In the genomic region with DNA sequence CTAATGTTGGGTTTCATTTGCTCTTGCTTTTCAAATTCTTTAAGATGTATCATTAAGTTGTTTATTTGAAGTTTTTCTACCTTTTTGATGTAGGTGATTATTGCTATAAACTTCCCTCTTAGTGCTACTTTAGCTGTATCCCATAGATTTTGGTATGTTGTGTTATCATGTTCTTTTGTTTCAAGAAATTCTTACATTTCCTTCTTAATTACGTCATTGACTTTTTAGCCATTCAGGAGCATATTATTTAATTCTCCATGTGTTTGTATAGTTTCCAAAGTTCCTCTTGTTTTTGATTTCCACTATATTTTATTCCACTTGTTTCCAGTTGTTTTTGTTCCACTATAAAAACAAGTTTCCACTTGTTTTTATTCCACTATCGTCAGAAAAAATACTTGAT, we compare ENCODE assay signal across 28 cellular contexts. TPM values are rescaled to one million over a fixed set of nuclear protein-coding genes. Genes with fewer than 3 reads are reported as not detected.
DNase-seq lines count a peak whose midpoint lies in the region; ATAC-seq, FAIRE-seq and TF ChIP-seq lines count a peak whose summit lies in the region.
"Had no signal": no experiment of that assay in that cellular context is flagged by ENCODE, and none has a peak within 500 bp of the region (broad histone marks: within the 10 kb centered on the region; RNA-seq: fewer than 3 reads in every experiment).

No MANE protein-coding gene starts in this region.

- H3K9me3 Mint-ChIP-seq in CD14-positive monocyte, result peaks cover 27 to 50% (median 39%) of the 10 kb centered on the region in 7 donors

- intact Hi-C loops in sciatic nerve (cut with DNase I) (no loop called here), CD14-positive monocyte (cut with micrococcal nuclease) (no loop called here)

- no peaks in the 10 kb centered on the region for H3K36me3 ChIP-seq in HEK293 (ENCODE audit: control insufficient read depth in 2 of 2, insufficient read depth in 1 of 2, low read length in 2 of 2)
- H3K36me3 ChIP-seq: BE2C, BLaER1 had no signal

- peak; percentile 26 for FAIRE-seq in GM18507 (lab: Jason Lieb, UNC)
- FAIRE-seq in colon (lab: Jason Lieb, UNC), result peak; percentile 14
- FAIRE-seq: D721Med, GM12878, GM12892, GM19239 had no signal

- TF ChIP-seq CTCF in HEK293 (tag by site-specific recombination; IDR thresholded peaks at IDR 0.05) (no peak), CD14-positive monocyte (IDR thresholded peaks at IDR 0.05) (no peak)

- H3K4me3 ChIP-seq in HEK293 (ENCODE audit: low read depth, low read length), result no peak overlapping the region
- H3K4me3 ChIP-seq: BLaER1, GM12878 had no signal

- peaks cover 0 to 6% (median 2%) of the 10 kb centered on the region in 3 donors for H3K27me3 Mint-ChIP-seq in CD14-positive monocyte (ENCODE audit: low read depth in 3 of 3)

- DNase-seq in GM18507 (ENCODE audit: extremely low spot score, insufficient read length, low read depth) (no peak), sciatic nerve (ENCODE audit: low spot score) (no peak), cerebellar nuclear complex (lab: John Stamatoyannopoulos, UW) (no peak), CD14-positive monocyte (ENCODE audit: low spot score) (no peak)
- DNase-seq: 8988T; ACHN; BE2C; C1 segment of cervical spinal cord; Caco-2; Calu3; CD4-positive, alpha-beta T cell; CD8-positive, alpha-beta T cell; DMS153; DMS53; DMS79; DND-41; EL; GDM1 had no signal

- H3K4me1 Mint-ChIP-seq in CD14-positive monocyte, result no peaks in the 10 kb centered on the region

- no peak for ATAC-seq in sciatic nerve
- ATAC-seq: CD8-positive, alpha-beta T cell; GM12878 had no signal

- CTCF ChIA-PET in HEK293 (lab: Yijun Ruan, JAX), result no interaction called here

- H3K9me3 ChIP-seq in HEK293 (ENCODE audit: control insufficient read depth, insufficient read depth, low read depth, low read length), result no peaks in the 10 kb centered on the region
- H3K9me3 ChIP-seq: Caco-2 had no signal

- no peak overlapping the region for H3K27ac ChIP-seq in HEK293 (ENCODE audit: extremely low read depth, low read depth, low read length)
- H3K27ac ChIP-seq: BLaER1 had no signal

- no peaks in the 10 kb centered on the region for H3K36me3 Mint-ChIP-seq in CD14-positive monocyte

- POLR2A ChIA-PET in HEK293 (lab: Yijun Ruan, JAX), result no interaction called here

- no peak overlapping the region for H3K27ac Mint-ChIP-seq in CD14-positive monocyte
- H3K27ac Mint-ChIP-seq: CD4-positive, alpha-beta T cell; CD8-positive, alpha-beta T cell had no signal

- no peaks in the 10 kb centered on the region for H3K4me1 ChIP-seq in HEK293 (ENCODE audit: control insufficient read depth, insufficient read depth, low read length)
- H3K4me1 ChIP-seq: BE2C, BLaER1, Caco-2 had no signal

- no peak overlapping the region for H3K4me3 Mint-ChIP-seq in CD14-positive monocyte
- H3K4me3 Mint-ChIP-seq: CD4-positive, alpha-beta T cell; CD8-positive, alpha-beta T cell had no signal

TF ChIP-seq in HEK293, 187 proteins besides CTCF, POLR2A, EP300 and RAD21:
- TF ChIP-seq, protein P1, sequence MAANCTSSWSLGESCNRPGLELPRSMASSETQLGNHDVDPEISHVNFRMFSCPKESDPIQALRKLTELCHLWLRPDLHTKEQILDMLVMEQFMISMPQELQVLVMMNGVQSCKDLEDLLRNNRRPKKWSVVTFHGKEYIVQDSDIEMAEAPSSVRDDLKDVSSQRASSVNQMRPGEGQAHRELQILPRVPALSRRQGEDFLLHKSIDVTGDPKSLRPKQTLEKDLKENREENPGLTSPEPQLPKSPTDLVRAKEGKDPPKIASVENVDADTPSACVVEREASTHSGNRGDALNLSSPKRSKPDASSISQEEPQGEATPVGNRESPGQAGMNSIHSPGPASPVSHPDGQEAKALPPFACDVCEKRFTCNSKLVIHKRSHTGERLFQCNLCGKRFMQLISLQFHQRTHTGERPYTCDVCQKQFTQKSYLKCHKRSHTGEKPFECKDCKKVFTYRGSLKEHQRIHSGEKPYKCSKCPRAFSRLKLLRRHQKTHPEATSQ (tag by site-specific recombination; IDR thresholded peaks at IDR 0.05), result no peak
- TF ChIP-seq, protein P2, sequence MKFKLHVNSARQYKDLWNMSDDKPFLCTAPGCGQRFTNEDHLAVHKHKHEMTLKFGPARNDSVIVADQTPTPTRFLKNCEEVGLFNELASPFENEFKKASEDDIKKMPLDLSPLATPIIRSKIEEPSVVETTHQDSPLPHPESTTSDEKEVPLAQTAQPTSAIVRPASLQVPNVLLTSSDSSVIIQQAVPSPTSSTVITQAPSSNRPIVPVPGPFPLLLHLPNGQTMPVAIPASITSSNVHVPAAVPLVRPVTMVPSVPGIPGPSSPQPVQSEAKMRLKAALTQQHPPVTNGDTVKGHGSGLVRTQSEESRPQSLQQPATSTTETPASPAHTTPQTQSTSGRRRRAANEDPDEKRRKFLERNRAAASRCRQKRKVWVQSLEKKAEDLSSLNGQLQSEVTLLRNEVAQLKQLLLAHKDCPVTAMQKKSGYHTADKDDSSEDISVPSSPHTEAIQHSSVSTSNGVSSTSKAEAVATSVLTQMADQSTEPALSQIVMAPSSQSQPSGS (tag by site-specific recombination; IDR thresholded peaks at IDR 0.05; ENCODE audit: low read depth), result peak; percentile 86

RNA-seq across cellular contexts. Expression of a gene that starts 15.0 kb away (rescaled TPM):
- 1.7 TPM for total RNA-seq in sciatic nerve
- under 1 TPM; 0.09 TPM for polyA plus RNA-seq in CD14-positive monocyte
- total RNA-seq: A673; Caco-2; Calu3; CD4-positive, alpha-beta T cell; CD8-positive, alpha-beta T cell; G401 had no signal
- polyA plus RNA-seq: AG04450 had no signal
